Comparison of ENCODE assay signal across 18 cellular contexts in the genomic region with DNA sequence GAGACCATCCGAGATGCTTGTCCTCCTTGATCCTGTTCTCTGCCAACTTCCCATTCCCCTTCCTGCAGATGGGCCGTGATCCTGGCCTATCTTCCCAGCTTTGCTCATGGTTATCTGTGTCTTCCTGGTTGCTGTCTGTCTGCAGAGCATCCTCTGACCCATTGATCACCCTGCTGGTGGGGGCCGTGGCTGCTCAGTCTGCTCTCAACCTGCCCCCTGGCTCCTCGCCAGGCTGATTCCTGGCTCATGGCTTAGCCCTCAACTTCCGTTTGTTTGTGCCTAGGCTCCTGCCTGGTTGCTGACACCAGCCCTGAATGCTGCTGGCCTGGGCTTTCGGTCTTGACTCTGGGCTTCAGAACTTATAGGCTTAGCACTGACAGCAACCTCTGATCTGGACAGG.
DNase-seq lines count a peak whose midpoint lies in the region; ATAC-seq, FAIRE-seq and TF ChIP-seq lines count a peak whose summit lies in the region.
"Had no signal": no experiment of that assay in that cellular context is flagged by ENCODE, and none has a peak within 500 bp of the region (broad histone marks: within the 10 kb centered on the region; RNA-seq: fewer than 3 reads in every experiment).

No MANE protein-coding gene starts in this region.

- intact Hi-C loops in body of pancreas (cut with DNase I) (no loop called here), right lobe of liver (cut with DNase I) (no loop called here)

- TF ChIP-seq POLR2A in body of pancreas (IDR thresholded peaks at IDR 0.05), result no peak
- no peak for TF ChIP-seq POLR2A in right lobe of liver (IDR thresholded peaks at IDR 0.05)

- 53 to 65% methylated on average over 6 of the region's 6 CpGs for WGBS in body of pancreas, 2 donors
- WGBS in right lobe of liver (ENCODE audit: insufficient coverage, low coverage, low lambda C conversion rate, missing lambda C conversion rate), result 48% methylated on average over 5 of the region's 6 CpGs

- H3K27me3 ChIP-seq in body of pancreas (no peaks in the 10 kb centered on the region), right lobe of liver (no peaks in the 10 kb centered on the region)
- H3K27me3 ChIP-seq: gastrocnemius medialis, ovary had no signal

- no peak for TF ChIP-seq CTCF in body of pancreas (IDR thresholded peaks at IDR 0.05)
- no peak for TF ChIP-seq CTCF in right lobe of liver (IDR thresholded peaks at IDR 0.05)

- H3K36me3 ChIP-seq in body of pancreas (replicated peaks in 1 of 2; ENCODE audit: insufficient read depth in 1 of 2, low read depth in 2 of 2) (no peaks in the 10 kb centered on the region), right lobe of liver (no peaks in the 10 kb centered on the region)
- H3K36me3 ChIP-seq: gastrocnemius medialis, ovary had no signal

- H3K9me3 ChIP-seq in body of pancreas (no peaks in the 10 kb centered on the region), right lobe of liver (no peaks in the 10 kb centered on the region)
- H3K9me3 ChIP-seq: gastrocnemius medialis, ovary had no signal

- peak; percentile 39 for DNase-seq in Daoy (ENCODE audit: low read depth)
- DNase-seq in body of pancreas, result peak in 3 of 4 donors; percentile 35 to 48 (median 41)
- DNase-seq in right lobe of liver, result peak in 2 of 3 donors; percentile 34 to 58
- no peak for DNase-seq in activated CD4-positive, alpha-beta T cell treated with anti-CD3 and anti-CD28 coated beads, Interleukin-2, amount 50 U/mL, for 48 hours
- no peak for DNase-seq in RCC 7860 (ENCODE audit: low spot score)
- DNase-seq: activated CD8-positive, alpha-beta memory T cell treated with anti-CD3 and anti-CD28 coated beads, Interleukin-2, amount 50 U/mL, for 4 hours; activated gamma-delta T cell; gastrocnemius medialis; HCEC 1CT; NCI-H2081 treated with DMSO at 0.1 percent for 48 hours; NCI-H524; ovary; stimulated activated CD4-positive, alpha-beta T cell treated with anti-CD3 and anti-CD28 coated beads, Interleukin-4, amount 100 ng/mL, for 4 hours; stimulated activated CD8-positive, alpha-beta memory T cell treated with anti-CD3 and anti-CD28 coated beads, Interleukin-4, amount 100 ng/mL, for 48 hours had no signal

- peak; percentile 10 for ATAC-seq in HG02759 (IDR thresholded peaks at IDR 0.05; ENCODE audit: unreplicated experiment)
- ATAC-seq in body of pancreas, result no peak
- ATAC-seq in right lobe of liver, result peak; percentile 42 to 65 (median 62)
- no peak for ATAC-seq in HG02588 (IDR thresholded peaks at IDR 0.05; ENCODE audit: unreplicated experiment)
- ATAC-seq: gastrocnemius medialis had no signal

- H3K27ac ChIP-seq in body of pancreas, result peak overlapping the region in 1 of 4 donors; percentile 72
- H3K27ac ChIP-seq in right lobe of liver, result no peak overlapping the region
- H3K27ac ChIP-seq: epithelial cell of prostate, gastrocnemius medialis, ovary had no signal

- no peak for FAIRE-seq in RCC 7860 (lab: Jason Lieb, UNC)
- FAIRE-seq: colon had no signal

- H3K4me3 ChIP-seq in body of pancreas, result no peak overlapping the region
- no peak overlapping the region for H3K4me3 ChIP-seq in right lobe of liver
- H3K4me3 ChIP-seq: gastrocnemius medialis, ovary had no signal

- H3K4me1 ChIP-seq in body of pancreas (peaks cover 37% of the 10 kb centered on the region), right lobe of liver (no peaks in the 10 kb centered on the region)
- H3K4me1 ChIP-seq: gastrocnemius medialis had no signal

Comparison
In these comparisons a context has a peak if more than half of its experiments do, and no peak if none do; other contexts are left out.
1. DNase-seq: peak in Daoy (single experiment), body of pancreas (3 of 4) and right lobe of liver (2 of 3); none in activated CD4-positive, alpha-beta T cell treated with anti-CD3 and anti-CD28 coated beads, Interleukin-2, amount 50 U/mL, for 48 hours (0 of 2) and RCC 7860 (single experiment).
2. ATAC-seq: peak in HG02759 (single experiment) and right lobe of liver (4 of 4); none in body of pancreas (single experiment) and HG02588 (single experiment).